13 cellular contexts compared by ENCODE assay signal in the genomic region with DNA sequence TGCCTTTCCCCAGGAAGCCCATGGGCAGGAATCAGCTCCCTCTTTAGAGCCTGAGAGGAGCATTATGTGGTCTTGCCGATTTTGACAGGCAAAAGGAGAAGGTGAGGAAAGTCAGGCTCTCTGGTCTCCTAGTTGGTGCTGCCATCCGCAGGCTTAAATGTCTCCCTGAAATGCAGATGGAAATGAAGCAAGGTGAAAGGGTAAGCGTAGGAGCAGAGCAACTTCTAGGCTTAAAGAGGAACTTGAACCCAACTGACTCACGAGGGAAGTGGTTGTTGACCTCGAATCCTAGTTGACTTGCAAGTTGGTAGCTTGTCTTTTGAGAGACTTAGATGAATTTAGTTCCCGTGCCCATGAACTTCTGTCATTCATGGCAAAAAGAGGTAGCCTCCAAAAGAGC.
DNase-seq lines count a peak whose midpoint lies in the region; ATAC-seq and TF ChIP-seq lines count a peak whose summit lies in the region.
"Had no signal": no experiment of that assay in that cellular context is flagged by ENCODE, and none has a peak within 500 bp of the region (broad histone marks: within the 10 kb centered on the region; RNA-seq: fewer than 3 reads in every experiment).

No MANE protein-coding gene starts in this region.

- no peak overlapping the region for H3K4me3 ChIP-seq in OCI-LY7 (ENCODE audit: low read depth, low read length, poor library complexity, severe bottlenecking)
- H3K4me3 ChIP-seq in dorsolateral prefrontal cortex = no peak overlapping the region

- no peaks in the 10 kb centered on the region for H4K20me1 ChIP-seq in OCI-LY7 (ENCODE audit: insufficient read depth, low read length)

- H3K79me2 ChIP-seq in OCI-LY7 (ENCODE audit: insufficient read depth, low read depth, low read length) = no peaks in the 10 kb centered on the region

- peaks cover 55% of the 10 kb centered on the region for H3K4me1 Mint-ChIP-seq in activated CD4-positive, alpha-beta memory T cell treated with anti-CD3 and anti-CD28 coated beads for 36 hours (ENCODE audit: low read depth)
- peaks cover 46% of the 10 kb centered on the region for H3K4me1 Mint-ChIP-seq in activated CD4-positive, alpha-beta memory T cell treated with anti-CD3 and anti-CD28 coated beads, Interleukin-2, amount 10 ng/mL, durations not matched to agents 7 days and 5 days
- H3K4me1 Mint-ChIP-seq in mesothelial cell of epicardium (peaks cover 30% of the 10 kb centered on the region), endothelial cell (ENCODE audit: unreplicated experiment) (peaks cover 31% of the 10 kb centered on the region)

- H3K9me2 ChIP-seq in OCI-LY7 (ENCODE audit: insufficient read depth, low read length) = no peaks in the 10 kb centered on the region
- H3K9me2 ChIP-seq: SK-N-SH had no signal

- H3K4me3 Mint-ChIP-seq in activated CD4-positive, alpha-beta memory T cell treated with anti-CD3 and anti-CD28 coated beads for 36 hours = no peak overlapping the region
- no peak overlapping the region for H3K4me3 Mint-ChIP-seq in activated CD4-positive, alpha-beta memory T cell treated with anti-CD3 and anti-CD28 coated beads, Interleukin-2, amount 10 ng/mL, durations not matched to agents 7 days and 5 days
- H3K4me3 Mint-ChIP-seq in mesothelial cell of epicardium (no peak overlapping the region), endothelial cell (ENCODE audit: unreplicated experiment) (no peak overlapping the region)
- H3K4me3 Mint-ChIP-seq: IgD-negative memory B cell had no signal

- no peaks in the 10 kb centered on the region for H3K9me3 ChIP-seq in OCI-LY7 (ENCODE audit: low read length)
- H3K9me3 ChIP-seq: SK-N-SH had no signal

- H3K36me3 ChIP-seq in OCI-LY7 (ENCODE audit: insufficient read depth, low read length) = no peaks in the 10 kb centered on the region

- intact Hi-C loops in activated CD4-positive, alpha-beta memory T cell treated with anti-CD3 and anti-CD28 coated beads for 36 hours (cut with micrococcal nuclease) = loop anchor here (10.0 kb wide), 1 partner anchor 359 kb away; no protein-coding TSS in a partner anchor
- intact Hi-C loops in OCI-LY7 (cut with micrococcal nuclease; ENCODE audit: unreplicated experiment) = no loop called here
- intact Hi-C loops in dorsolateral prefrontal cortex (cut with DNase I) = no loop called here

- H3K4me2 ChIP-seq in OCI-LY7 (ENCODE audit: low read length) = no peak overlapping the region
- H3K4me2 ChIP-seq: SK-N-SH had no signal

- H3K36me3 Mint-ChIP-seq in activated CD4-positive, alpha-beta memory T cell treated with anti-CD3 and anti-CD28 coated beads for 36 hours = peaks cover 17% of the 10 kb centered on the region
- H3K36me3 Mint-ChIP-seq in activated CD4-positive, alpha-beta memory T cell treated with anti-CD3 and anti-CD28 coated beads, Interleukin-2, amount 10 ng/mL, durations not matched to agents 7 days and 5 days (ENCODE audit: low read depth) = peaks cover 13% of the 10 kb centered on the region
- H3K36me3 Mint-ChIP-seq in mesothelial cell of epicardium = no peaks in the 10 kb centered on the region
- H3K36me3 Mint-ChIP-seq in endothelial cell (ENCODE audit: low read depth, unreplicated experiment) = no peaks in the 10 kb centered on the region
- H3K36me3 Mint-ChIP-seq: IgD-negative memory B cell had no signal

- POLR2A ChIA-PET in activated CD4-positive, alpha-beta memory T cell treated with anti-CD3 and anti-CD28 coated beads for 36 hours (lab: Charles Lee) = interaction anchor here (0.6 to 1.7 kb wide), 3 partner anchors 34 to 1555 kb away, joined by 3 to 8 read pairs (median 5); no protein-coding TSS in a partner anchor
- POLR2A ChIA-PET in activated CD4-positive, alpha-beta memory T cell treated with anti-CD3 and anti-CD28 coated beads, Interleukin-2, amount 10 ng/mL, durations not matched to agents 7 days and 5 days (lab: Charles Lee) = interaction anchor here (1.1 to 1.6 kb wide), 3 partner anchors 8 to 34 kb away, joined by 4 to 7 read pairs (median 6); no protein-coding TSS in a partner anchor
- POLR2A ChIA-PET in OCI-LY7 (lab: Charles Lee) = interaction anchor here (1.4 kb wide), 1 partner anchor 10 kb away, joined by 3 read pairs; no protein-coding TSS in a partner anchor

- peaks cover 20% of the 10 kb centered on the region for H3K9me3 Mint-ChIP-seq in activated CD4-positive, alpha-beta memory T cell treated with anti-CD3 and anti-CD28 coated beads for 36 hours
- H3K9me3 Mint-ChIP-seq in activated CD4-positive, alpha-beta memory T cell treated with anti-CD3 and anti-CD28 coated beads, Interleukin-2, amount 10 ng/mL, durations not matched to agents 7 days and 5 days = peaks cover 4% of the 10 kb centered on the region
- H3K9me3 Mint-ChIP-seq in mesothelial cell of epicardium (peaks cover 11% of the 10 kb centered on the region), endothelial cell (ENCODE audit: unreplicated experiment) (no peaks in the 10 kb centered on the region)

- CTCF ChIA-PET in activated CD4-positive, alpha-beta memory T cell treated with anti-CD3 and anti-CD28 coated beads for 36 hours (lab: Charles Lee) = interaction anchor here (1.0 to 1.6 kb wide), 4 partner anchors 14 to 71 kb away, joined by 3 to 5 read pairs (median 4); no protein-coding TSS in a partner anchor
- CTCF ChIA-PET in activated CD4-positive, alpha-beta memory T cell treated with anti-CD3 and anti-CD28 coated beads, Interleukin-2, amount 10 ng/mL, durations not matched to agents 7 days and 5 days (lab: Charles Lee) = interaction anchor here (1.2 to 1.7 kb wide), 4 partner anchors 11 to 104 kb away, joined by 4 to 8 read pairs (median 4); no protein-coding TSS in a partner anchor
- CTCF ChIA-PET in OCI-LY7 (lab: Charles Lee; ENCODE audit: unreplicated experiment) = no interaction called here

- H3K27ac ChIP-seq in OCI-LY7 (ENCODE audit: low read depth, low read length, poor library complexity, severe bottlenecking) (no peak overlapping the region), dorsolateral prefrontal cortex (peak overlapping the region in 37 of 59 donors; percentile 10 to 79 (median 50)), temporal lobe (ENCODE audit: low read depth, low read length) (peak overlapping the region; percentile 51)

- ATAC-seq in GM18909 (IDR thresholded peaks at IDR 0.05; ENCODE audit: poor library complexity, unreplicated experiment) = no peak
- ATAC-seq: activated CD4-positive, CD25-positive, alpha-beta regulatory T cell treated with anti-CD3 and anti-CD28 coated beads, Interleukin-2, amount 50 U/mL, for 24 hours had no signal

- no peaks in the 10 kb centered on the region for H3K4me1 ChIP-seq in OCI-LY7 (ENCODE audit: insufficient read depth, low read length, poor library complexity, severe bottlenecking)

- H3K27me3 ChIP-seq in dorsolateral prefrontal cortex = no peaks in the 10 kb centered on the region

- H3K27me3 Mint-ChIP-seq in activated CD4-positive, alpha-beta memory T cell treated with anti-CD3 and anti-CD28 coated beads for 36 hours = no peaks in the 10 kb centered on the region
- H3K27me3 Mint-ChIP-seq in activated CD4-positive, alpha-beta memory T cell treated with anti-CD3 and anti-CD28 coated beads, Interleukin-2, amount 10 ng/mL, durations not matched to agents 7 days and 5 days = peaks cover 16% of the 10 kb centered on the region
- H3K27me3 Mint-ChIP-seq in mesothelial cell of epicardium (ENCODE audit: low read depth) = no peaks in the 10 kb centered on the region
- peaks cover 1% of the 10 kb centered on the region for H3K27me3 Mint-ChIP-seq in endothelial cell (ENCODE audit: unreplicated experiment)

- no TSS peak for BruUV-seq in OCI-LY7 (replicated peaks; lab: Mats Ljungman, UMichigan)

- TF ChIP-seq CTCF in OCI-LY7 (conservative IDR thresholded peaks at IDR 0.05; ENCODE audit: low read length) (0 out of 2 replicates have a peak, but pooled peaks have one; percentile 27), dorsolateral prefrontal cortex (IDR thresholded peaks at IDR 0.05 in 54 of 56, conservative IDR thresholded peaks at IDR 0.05 in 2 of 56; ENCODE audit: low read depth in 1 of 56, partially characterized antibody in 56 of 56) (no peak), mesothelial cell of epicardium (IDR thresholded peaks at IDR 0.05; ENCODE audit: unreplicated experiment) (no peak), endothelial cell (IDR thresholded peaks at IDR 0.05; ENCODE audit: unreplicated experiment) (no peak)

- H2AFZ ChIP-seq in OCI-LY7 (ENCODE audit: low read length) = no peak overlapping the region

- DNase-seq in activated CD4-positive, alpha-beta memory T cell treated with anti-CD3 and anti-CD28 coated beads for 36 hours = peak; percentile 35
- DNase-seq in activated CD4-positive, alpha-beta memory T cell treated with anti-CD3 and anti-CD28 coated beads, Interleukin-2, amount 10 ng/mL, durations not matched to agents 7 days and 5 days = no peak
- peak; percentile 11 for DNase-seq in OCI-LY7 (ENCODE audit: low spot score)
- no peak for DNase-seq in dorsolateral prefrontal cortex
- no peak for DNase-seq in mesothelial cell of epicardium (ENCODE audit: low spot score in 2 of 2, unreplicated experiment in 2 of 2)
- DNase-seq in endothelial cell (ENCODE audit: low spot score) = no peak
- DNase-seq: COR-L47, NCI-H2029 treated with DMSO at 0.1 percent for 48 hours, SK-N-SH had no signal

- H3K27ac Mint-ChIP-seq in activated CD4-positive, alpha-beta memory T cell treated with anti-CD3 and anti-CD28 coated beads for 36 hours = peak overlapping the region; percentile 55
- H3K27ac Mint-ChIP-seq in activated CD4-positive, alpha-beta memory T cell treated with anti-CD3 and anti-CD28 coated beads, Interleukin-2, amount 10 ng/mL, durations not matched to agents 7 days and 5 days = no peak overlapping the region
- H3K27ac Mint-ChIP-seq in mesothelial cell of epicardium (no peak overlapping the region), endothelial cell (ENCODE audit: unreplicated experiment) (no peak overlapping the region)
- H3K27ac Mint-ChIP-seq: IgD-negative memory B cell had no signal

Comparison
In these comparisons a context has a peak if more than half of its experiments do, and no peak if none do; other contexts are left out.
1. DNase-seq: peak in activated CD4-positive, alpha-beta memory T cell treated with anti-CD3 and anti-CD28 coated beads for 36 hours (single experiment) and OCI-LY7 (single experiment); none in activated CD4-positive, alpha-beta memory T cell treated with anti-CD3 and anti-CD28 coated beads, Interleukin-2, amount 10 ng/mL, durations not matched to agents 7 days and 5 days (single experiment), dorsolateral prefrontal cortex (0 of 10), mesothelial cell of epicardium (0 of 2) and endothelial cell (single experiment).